13 cellular contexts compared by ENCODE assay signal in genomic region chr19:37692956-37693660, GRCh38. TPM values are rescaled to one million over a fixed set of nuclear protein-coding genes. Genes with fewer than 3 reads are reported as not detected.
DNase-seq lines count a peak whose midpoint lies in the region; ATAC-seq and TF ChIP-seq lines count a peak whose summit lies in the region.
"Had no signal": no experiment of that assay in that cellular context is flagged by ENCODE, and none has a peak within 500 bp of the region (broad histone marks: within the 10 kb centered on the region; RNA-seq: fewer than 3 reads in every experiment).

No MANE protein-coding gene starts in this region.

- no peak for DNase-seq in activated T-cell treated with anti-CD3 and anti-CD28 coated beads, Interleukin-2, amount 50 U/mL, for 4 hours
- DNase-seq in activated T-cell treated with anti-CD3 and anti-CD28 coated beads for 4 hours: no peak
- DNase-seq in immature natural killer cell: no peak
- DNase-seq in substantia nigra (lab: John Stamatoyannopoulos, UW): peak in 34 of 49 donors; percentile 1 to 71 (median 20)
- DNase-seq in NCI-H524 (lab: John Stamatoyannopoulos, UW): no peak
- DNase-seq in NCI-H345 treated with DMSO at 0.1 percent for 48 hours (lab: John Stamatoyannopoulos, UW; ENCODE audit: unreplicated experiment): no peak
- DNase-seq: mucosa of descending colon, NCI-H1694, SHP77 treated with DMSO at 0.1 percent for 48 hours, thyroid gland had no signal

- peaks cover 12% of the 10 kb centered on the region for H3K4me1 Mint-ChIP-seq in activated T-cell treated with anti-CD3 and anti-CD28 coated beads, Interleukin-2, amount 50 U/mL, for 4 hours (ENCODE audit: low read depth)
- peaks cover 14 to 17% of the 10 kb centered on the region in 2 donors for H3K4me1 Mint-ChIP-seq in immature natural killer cell

- ATAC-seq in activated T-cell treated with anti-CD3 and anti-CD28 coated beads, Interleukin-2, amount 50 U/mL, for 4 hours: no peak
- ATAC-seq in GM18517 (IDR thresholded peaks at IDR 0.05; ENCODE audit: unreplicated experiment): no peak
- ATAC-seq: HCT116 had no signal

- peaks cover 17% of the 10 kb centered on the region for H3K9me3 Mint-ChIP-seq in activated T-cell treated with anti-CD3 and anti-CD28 coated beads, Interleukin-2, amount 50 U/mL, for 4 hours
- peaks cover 0 to 5% (median 0%) of the 10 kb centered on the region in 6 donors for H3K9me3 Mint-ChIP-seq in immature natural killer cell

- TF ChIP-seq CTCF in VCaP (conservative IDR thresholded peaks at IDR 0.05): no peak

- H3K27me3 Mint-ChIP-seq in activated T-cell treated with anti-CD3 and anti-CD28 coated beads, Interleukin-2, amount 50 U/mL, for 4 hours (ENCODE audit: low read depth): no peaks in the 10 kb centered on the region
- peaks cover 3 to 7% (median 6%) of the 10 kb centered on the region in 3 donors for H3K27me3 Mint-ChIP-seq in immature natural killer cell (ENCODE audit: low read depth in 3 of 3)

- H3K27ac Mint-ChIP-seq in immature natural killer cell: peak overlapping the region in 1 of 6 donors; percentile 37

- H3K27ac ChIP-seq in VCaP (peak overlapping the region; percentile 71), substantia nigra (ENCODE audit: low read depth, low read length, poor library complexity, severe bottlenecking) (no peak overlapping the region)

- peaks cover 15% of the 10 kb centered on the region for H3K36me3 Mint-ChIP-seq in activated T-cell treated with anti-CD3 and anti-CD28 coated beads, Interleukin-2, amount 50 U/mL, for 4 hours (ENCODE audit: insufficient read depth)
- H3K36me3 Mint-ChIP-seq in immature natural killer cell: peaks cover 11 to 15% (median 13%) of the 10 kb centered on the region in 3 donors

- peak overlapping the region; percentile 24 for H3K4me3 Mint-ChIP-seq in activated T-cell treated with anti-CD3 and anti-CD28 coated beads, Interleukin-2, amount 50 U/mL, for 4 hours
- peak overlapping the region; percentile 15 to 88 (median 53) for H3K4me3 Mint-ChIP-seq in immature natural killer cell

RNA-seq across cellular contexts. Expression of gene ZNF607, which starts 26.5 kb away (rescaled TPM):
- total RNA-seq in activated T-cell treated with anti-CD3 and anti-CD28 coated beads, Interleukin-2, amount 50 U/mL, for 4 hours: 1 to 10 TPM; 3.8 to 4.6 (median 4.0) TPM
- polyA plus RNA-seq in immature natural killer cell: 1 to 10 TPM; 1.5 to 6.7 (median 5.9) TPM

RNA-seq across cellular contexts. Expression of gene ZFP30, which starts 37.8 kb away (rescaled TPM):
- total RNA-seq in activated T-cell treated with anti-CD3 and anti-CD28 coated beads, Interleukin-2, amount 50 U/mL, for 4 hours: 1 to 10 TPM; 4.1 to 4.2 (median 4.1) TPM
- 1 to 10 TPM in 2 of 3 donors, under 1 TPM in 1; 0.95 to 3.7 (median 1.6) TPM for polyA plus RNA-seq in immature natural killer cell

Comparison
In these comparisons a context has a peak if more than half of its experiments do, and no peak if none do; other contexts are left out.
1. DNase-seq: peak in substantia nigra (34 of 49); none in activated T-cell treated with anti-CD3 and anti-CD28 coated beads, Interleukin-2, amount 50 U/mL, for 4 hours (single experiment), activated T-cell treated with anti-CD3 and anti-CD28 coated beads for 4 hours (single experiment), immature natural killer cell (0 of 3), NCI-H524 (0 of 2) and NCI-H345 treated with DMSO at 0.1 percent for 48 hours (single experiment).